In genomic region chr17:74987909-74988711, GRCh38 we compare ENCODE assay signal across 8 cellular contexts. TPM values are rescaled to one million over a fixed set of nuclear protein-coding genes. Genes with fewer than 3 reads are reported as not detected.
DNase-seq lines count a peak whose midpoint lies in the region; ATAC-seq and TF ChIP-seq lines count a peak whose summit lies in the region.

No MANE protein-coding gene starts in this region.

- H3K79me2 ChIP-seq in GM23338 (replicated peaks; ENCODE audit: insufficient read depth) (peaks cover 21% of the 10 kb centered on the region), MM.1S (ENCODE audit: low read length) (no peaks in the 10 kb centered on the region)

- peak; percentile 63 for ATAC-seq in GM23338

- H3K4me1 Mint-ChIP-seq in GM23338 (peaks cover 10% of the 10 kb centered on the region), type B pancreatic cell (ENCODE audit: unreplicated experiment) (peaks cover 17% of the 10 kb centered on the region)

- peaks cover 2% of the 10 kb centered on the region; the same call in 1 of the 2 replicates for H3F3A ChIP-seq in GM23338 (replicated peaks; ENCODE audit: low read depth)
- H3F3A ChIP-seq in MM.1S (ENCODE audit: insufficient read depth, low read length): no peaks in the 10 kb centered on the region

- no peaks in the 10 kb centered on the region for H3K9me2 ChIP-seq in GM23338 (ENCODE audit: insufficient read depth)
- H3K9me2 ChIP-seq in MM.1S (replicated peaks; ENCODE audit: insufficient read depth, low read length): no peaks in the 10 kb centered on the region

- peak overlapping the region; percentile 92 for H3K4me3 ChIP-seq in GM23338
- H3K4me3 ChIP-seq in MM.1S (ENCODE audit: low read length): peak overlapping the region; percentile 60
- H3K4me3 ChIP-seq in muscle layer of duodenum (ENCODE audit: low read depth in 1 of 2, low read length in 2 of 2): peak overlapping the region; percentile 71 to 82

- H3K36me3 Mint-ChIP-seq in GM23338 (ENCODE audit: low read depth): no peaks in the 10 kb centered on the region
- peaks cover 6% of the 10 kb centered on the region for H3K36me3 Mint-ChIP-seq in type B pancreatic cell

- H3K27me3 ChIP-seq in GM23338 (ENCODE audit: insufficient read depth): no peaks in the 10 kb centered on the region
- H3K27me3 ChIP-seq in MM.1S (replicated peaks; ENCODE audit: insufficient read depth, low read length): peaks cover 59% of the 10 kb centered on the region
- H3K27me3 ChIP-seq in muscle layer of duodenum (ENCODE audit: low read depth, low read length): no peaks in the 10 kb centered on the region

- H3K36me3 ChIP-seq in GM23338 (ENCODE audit: insufficient read depth) (no peaks in the 10 kb centered on the region), MM.1S (replicated peaks; ENCODE audit: insufficient read depth, low read length) (no peaks in the 10 kb centered on the region), muscle layer of duodenum (ENCODE audit: control insufficient read depth in 1 of 2, insufficient read depth in 2 of 2, low read length in 2 of 2) (peaks cover 0 to 5% of the 10 kb centered on the region in 2 donors)

- peak overlapping the region; percentile 85 for H3K4me3 Mint-ChIP-seq in GM23338
- H3K4me3 Mint-ChIP-seq in type B pancreatic cell: peak overlapping the region; percentile 92

- in situ Hi-C loops in G401 (cut with HindIII; ENCODE audit: low sequenced_read_pairs): no loop called here

- H3K9ac ChIP-seq in MM.1S (ENCODE audit: low read length): no peak overlapping the region

- H3K4me2 ChIP-seq in GM23338: peak overlapping the region; percentile 100
- H3K4me2 ChIP-seq in MM.1S (ENCODE audit: low read depth, low read length): peak overlapping the region; percentile 92

- TF ChIP-seq CTCF in GM23338 (conservative IDR thresholded peaks at IDR 0.05; ENCODE audit: low read depth in 2 of 2): peak; percentile 32 to 48
- no peak for TF ChIP-seq CTCF in MM.1S (IDR thresholded peaks at IDR 0.05; ENCODE audit: low read length)
- TF ChIP-seq CTCF in type B pancreatic cell (conservative IDR thresholded peaks at IDR 0.05): peak; percentile 26

- H4K20me1 ChIP-seq in GM23338 (replicated peaks; ENCODE audit: insufficient read depth) (peaks cover 16% of the 10 kb centered on the region; the same call in 1 of the 2 replicates), MM.1S (ENCODE audit: insufficient read depth, low read length) (no peaks in the 10 kb centered on the region)

- H2AFZ ChIP-seq in GM23338 (peak overlapping the region; percentile 58; the same call in 1 of the 2 replicates), MM.1S (ENCODE audit: low read length) (0 out of 2 replicates have a peak overlapping the region, but pooled peaks have one; percentile 65)

- peak overlapping the region; percentile 81; the same call in 1 of the 2 replicates for H3K27ac ChIP-seq in GM23338 (ENCODE audit: low read depth)
- no peak overlapping the region for H3K27ac ChIP-seq in MM.1S (ENCODE audit: low read length)
- peak overlapping the region; percentile 99 for H3K27ac ChIP-seq in muscle layer of duodenum (ENCODE audit: low read length)

- no peaks in the 10 kb centered on the region for H3K9me3 ChIP-seq in MM.1S (replicated peaks; ENCODE audit: insufficient read depth, low read length)
- no peaks in the 10 kb centered on the region for H3K9me3 ChIP-seq in muscle layer of duodenum (ENCODE audit: control insufficient read depth in 1 of 2, low read length in 2 of 2)

- H3K4me1 ChIP-seq in GM23338 (ENCODE audit: insufficient read depth) (peaks cover 9% of the 10 kb centered on the region), MM.1S (ENCODE audit: low read length) (peaks cover 5% of the 10 kb centered on the region; the same call in 1 of the 2 replicates), muscle layer of duodenum (ENCODE audit: control insufficient read depth in 1 of 2, insufficient read depth in 2 of 2, low read length in 2 of 2) (peaks cover 6 to 20% of the 10 kb centered on the region in 2 donors)

- peak; percentile 73 for DNase-seq in G401 (ENCODE audit: low spot score)
- DNase-seq in GM23338 (ENCODE audit: low spot score): peak; percentile 85
- no peak for DNase-seq in MM.1S
- DNase-seq in activated CD8-positive, alpha-beta memory T cell treated with anti-CD3 and anti-CD28 coated beads, Interleukin-2, amount 50 U/mL, for 48 hours: peak; percentile 63
- peak; percentile 70 for DNase-seq in fibroblast of peridontal ligament (ENCODE audit: extremely low read depth)
- DNase-seq in type B pancreatic cell (ENCODE audit: extremely low spot score, unreplicated experiment): peak; percentile 83
- DNase-seq in NCI-H2029 (lab: John Stamatoyannopoulos, UW): no peak

- H3K27ac Mint-ChIP-seq in GM23338 (0 out of 2 replicates have a peak overlapping the region, but pooled peaks have one; percentile 44), type B pancreatic cell (peak overlapping the region; percentile 97)

- no peaks in the 10 kb centered on the region for H3K9me3 Mint-ChIP-seq in GM23338
- H3K9me3 Mint-ChIP-seq in type B pancreatic cell: no peaks in the 10 kb centered on the region

- H3K27me3 Mint-ChIP-seq in GM23338 (ENCODE audit: insufficient read depth, low read depth, poor library complexity): peaks cover 15% of the 10 kb centered on the region
- H3K27me3 Mint-ChIP-seq in type B pancreatic cell: no peaks in the 10 kb centered on the region

TF ChIP-seq in GM23338, 12 proteins besides CTCF, POLR2A, EP300 and RAD21 (continues in another document):
- TF ChIP-seq STAT1 (IDR thresholded peaks at IDR 0.05; ENCODE audit: unreplicated experiment) (no peak), ZNF331 (CRISPR knock-in tag; IDR thresholded peaks at IDR 0.05; ENCODE audit: low read depth) (no peak), NANOG (IDR thresholded peaks at IDR 0.05; ENCODE audit: borderline replicate concordance) (no peak), EZH2 (IDR thresholded peaks at IDR 0.05; ENCODE audit: low read depth, unreplicated experiment) (no peak), JUNB (IDR thresholded peaks at IDR 0.05; ENCODE audit: unreplicated experiment) (no peak), ETS1 (IDR thresholded peaks at IDR 0.05) (no peak)

RNA-seq across cellular contexts. Expression of gene CDR2L, which starts 0.7 kb away (rescaled TPM):
- 21.8 and 24.4 TPM in 2 replicates for total RNA-seq in G401 (2014; rRNA removed; shearing (Covaris generic))
- total RNA-seq in GM23338 (2014; rRNA removed; shearing (Covaris generic)): 34.4 and 35.8 TPM in 2 replicates
- 17.7 and 18.3 TPM in 2 replicates for polyA plus RNA-seq in GM23338 (2016; fragmentation: Nextera tagmentation; extraction: Ambion mirVana)
- 34.9 and 96.2 TPM in 2 replicates for total RNA-seq in type B pancreatic cell (ENCODE audit: low replicate concordance)

RNA-seq across cellular contexts. Expression of gene HID1, which starts 15.6 kb away (rescaled TPM):
- 2.1 and 4.7 TPM in 2 replicates for total RNA-seq in G401 (2014; rRNA removed; shearing (Covaris generic))
- 6.3 and 8.7 TPM in 2 replicates for total RNA-seq in GM23338 (2014; rRNA removed; shearing (Covaris generic))
- polyA plus RNA-seq in GM23338 (2016; fragmentation: Nextera tagmentation; extraction: Ambion mirVana): 9.0 and 10.9 TPM in 2 replicates
- total RNA-seq in type B pancreatic cell (ENCODE audit: low replicate concordance): 36.6 and 106 TPM in 2 replicates

RNA-seq across cellular contexts. Expression of gene MRPL58, which starts 24.4 kb away (rescaled TPM):
- 98.4 and 99.0 TPM in 2 replicates for total RNA-seq in G401 (2014; rRNA removed; shearing (Covaris generic))
- 38.0 and 48.5 TPM in 2 replicates for total RNA-seq in GM23338 (2014; rRNA removed; shearing (Covaris generic))
- 66.7 and 68.0 TPM in 2 replicates for polyA plus RNA-seq in GM23338 (2016; fragmentation: Nextera tagmentation; extraction: Ambion mirVana)
- total RNA-seq in type B pancreatic cell (ENCODE audit: low replicate concordance): 27.9 and 28.5 TPM in 2 replicates

RNA-seq across cellular contexts. Expression of gene OTOP3, which starts 52.4 kb away (rescaled TPM):
- not detected in 2 replicates for total RNA-seq in G401 (2014; rRNA removed; shearing (Covaris generic))
- not detected in 2 replicates for total RNA-seq in GM23338 (2014; rRNA removed; shearing (Covaris generic))
- polyA plus RNA-seq in GM23338 (2016; fragmentation: Nextera tagmentation; extraction: Ambion mirVana): not detected in 2 replicates
- total RNA-seq in type B pancreatic cell (ENCODE audit: low replicate concordance): 0.80 and 1.3 TPM in 2 replicates

RNA-seq across cellular contexts. Expression of gene ATP5PD, which starts 58.7 kb away (rescaled TPM):
- total RNA-seq in G401 (2014; rRNA removed; shearing (Covaris generic)): 206 and 238 TPM in 2 replicates
- 240 and 244 TPM in 2 replicates for total RNA-seq in GM23338 (2014; rRNA removed; shearing (Covaris generic))
- polyA plus RNA-seq in GM23338 (2016; fragmentation: Nextera tagmentation; extraction: Ambion mirVana): 1,144 and 1,234 TPM in 2 replicates
- 239 and 287 TPM in 2 replicates for total RNA-seq in type B pancreatic cell (ENCODE audit: low replicate concordance)

Comparison
In these comparisons a context has a peak if more than half of its experiments do, and no peak if none do; other contexts are left out.
1. DNase-seq: peak in G401 (single experiment), GM23338 (single experiment), activated CD8-positive, alpha-beta memory T cell treated with anti-CD3 and anti-CD28 coated beads, Interleukin-2, amount 50 U/mL, for 48 hours (single experiment), fibroblast of peridontal ligament (single experiment) and type B pancreatic cell (single experiment); none in MM.1S (single experiment) and NCI-H2029 (single experiment).
2. Peak in every context shown above with its lines, with median percentiles within 50 percentile points of each other: H3K4me3 ChIP-seq.